In genomic region chr2:241966671-241967070, GRCh38 we compare ENCODE assay signal across 10 cellular contexts.
DNase-seq lines count a peak whose midpoint lies in the region; ATAC-seq lines count a peak whose summit lies in the region.
"Had no signal": no experiment of that assay in that cellular context is flagged by ENCODE, and none has a peak within 500 bp of the region (broad histone marks: within the 10 kb centered on the region; RNA-seq: fewer than 3 reads in every experiment).

No MANE protein-coding gene starts in this region.

- peaks cover 24 to 33% (median 28%) of the 10 kb centered on the region in 3 donors for H3K4me1 Mint-ChIP-seq in T-cell
- H3K4me1 Mint-ChIP-seq in immature natural killer cell, result peaks cover 19 to 24% of the 10 kb centered on the region in 2 donors
- H3K4me1 Mint-ChIP-seq in stimulated activated memory B cell treated with anti-CD40 and anti-IgM and Interleukin-4, amounts not matched to agents 10 μg/mL and 1 μg/mL and 100 μg/mL, for 72 hours, result peaks cover 68% of the 10 kb centered on the region
- H3K4me1 Mint-ChIP-seq: endodermal cell had no signal

- H3K27ac Mint-ChIP-seq in T-cell (peak overlapping the region; percentile 44 to 75), immature natural killer cell (peak overlapping the region; percentile 74 to 91 (median 85))
- H3K27ac Mint-ChIP-seq in stimulated activated memory B cell treated with anti-CD40 and anti-IgM and Interleukin-4, amounts not matched to agents 10 μg/mL and 1 μg/mL and 100 μg/mL, for 72 hours, result peak overlapping the region; percentile 86
- H3K27ac Mint-ChIP-seq: endodermal cell had no signal

- H3K4me3 Mint-ChIP-seq in T-cell (peak overlapping the region; percentile 57 to 74 (median 74)), immature natural killer cell (peak overlapping the region; percentile 65 to 88 (median 83))
- H3K4me3 Mint-ChIP-seq in stimulated activated memory B cell treated with anti-CD40 and anti-IgM and Interleukin-4, amounts not matched to agents 10 μg/mL and 1 μg/mL and 100 μg/mL, for 72 hours, result peak overlapping the region; percentile 82
- H3K4me3 Mint-ChIP-seq: endodermal cell had no signal

- ATAC-seq in T-cell (replicated peaks in 1 of 4) (no peak), HG03442 (IDR thresholded peaks at IDR 0.05; ENCODE audit: unreplicated experiment) (no peak)
- no peak for ATAC-seq in stimulated activated memory B cell treated with anti-CD40 and anti-IgM and Interleukin-4, amounts not matched to agents 10 μg/mL and 1 μg/mL and 100 μg/mL, for 72 hours

- no peaks in the 10 kb centered on the region for H3K9me3 Mint-ChIP-seq in T-cell
- H3K9me3 Mint-ChIP-seq in immature natural killer cell, result no peaks in the 10 kb centered on the region
- H3K9me3 Mint-ChIP-seq in stimulated activated memory B cell treated with anti-CD40 and anti-IgM and Interleukin-4, amounts not matched to agents 10 μg/mL and 1 μg/mL and 100 μg/mL, for 72 hours, result peaks cover 11% of the 10 kb centered on the region
- H3K9me3 Mint-ChIP-seq: endodermal cell had no signal

- DNase-seq in stimulated activated CD4-positive, alpha-beta T cell treated with anti-CD3 and anti-CD28 coated beads, Interleukin-15, amount 100 ng/mL, for 24 hours, result peak; percentile 24
- DNase-seq in stimulated activated CD4-positive, alpha-beta T cell treated with anti-CD3 and anti-CD28 coated beads, Interleukin-12 subunit alpha, Interleukin-12 subunit beta, amount 100 ng/mL, for 4 hours, result no peak
- no peak for DNase-seq in T-cell
- no peak for DNase-seq in immature natural killer cell
- DNase-seq in SHP77 treated with DMSO at 0.1 percent for 48 hours (lab: John Stamatoyannopoulos, UW), result no peak
- no peak for DNase-seq in NCI-H2029 (lab: John Stamatoyannopoulos, UW)
- DNase-seq: BE2C had no signal

- H3K36me3 Mint-ChIP-seq in T-cell, result peaks cover 13% of the 10 kb centered on the region
- peaks cover 0 to 7% (median 3%) of the 10 kb centered on the region in 3 donors for H3K36me3 Mint-ChIP-seq in immature natural killer cell
- H3K36me3 Mint-ChIP-seq in stimulated activated memory B cell treated with anti-CD40 and anti-IgM and Interleukin-4, amounts not matched to agents 10 μg/mL and 1 μg/mL and 100 μg/mL, for 72 hours, result peaks cover 44% of the 10 kb centered on the region

- CTCF ChIA-PET in T-cell (lab: Charles Lee), result no interaction called here

- POLR2A ChIA-PET in T-cell (lab: Charles Lee), result interaction anchor here in 1 of 2 donors (0.7 kb wide), 1 partner anchor 13 kb away, joined by 3 read pairs; no protein-coding TSS in a partner anchor

- H3K27me3 Mint-ChIP-seq in T-cell, result no peaks in the 10 kb centered on the region
- peaks cover 0 to 16% (median 4%) of the 10 kb centered on the region in 3 donors for H3K27me3 Mint-ChIP-seq in immature natural killer cell (ENCODE audit: low read depth in 3 of 3)
- no peaks in the 10 kb centered on the region for H3K27me3 Mint-ChIP-seq in stimulated activated memory B cell treated with anti-CD40 and anti-IgM and Interleukin-4, amounts not matched to agents 10 μg/mL and 1 μg/mL and 100 μg/mL, for 72 hours
